ENCODE assay signal across 19 cellular contexts in the genomic region with DNA sequence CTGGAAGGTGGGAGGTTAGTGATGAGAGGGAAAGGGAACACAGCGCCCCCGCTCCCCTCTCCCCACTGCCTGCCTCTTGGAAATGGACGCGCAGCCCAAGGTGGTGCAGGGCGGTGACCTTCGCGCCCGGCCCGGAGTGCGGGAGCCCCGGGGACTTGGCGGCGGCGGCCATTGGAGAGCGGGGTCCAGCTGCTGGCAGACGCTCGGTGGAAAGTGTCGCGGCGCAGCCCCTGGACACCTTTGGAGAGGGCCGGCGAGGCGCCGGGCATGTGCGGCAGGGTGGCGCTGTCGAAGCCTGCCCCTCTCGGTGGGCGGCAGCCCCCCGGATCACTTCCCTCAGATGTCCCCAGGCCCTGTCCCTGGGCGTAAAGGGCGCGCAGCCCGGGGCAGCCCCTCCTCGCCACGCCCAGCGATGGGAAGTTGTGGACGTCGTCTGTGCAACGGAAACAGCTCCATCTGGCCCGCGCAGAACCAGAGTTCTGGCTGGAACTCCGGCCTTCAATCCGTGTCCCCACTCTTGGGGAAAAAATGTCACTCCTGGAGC. TPM values are rescaled to one million over a fixed set of nuclear protein-coding genes. Genes with fewer than 3 reads are reported as not detected.
DNase-seq lines count a peak whose midpoint lies in the region; FAIRE-seq and TF ChIP-seq lines count a peak whose summit lies in the region.
"Had no signal": no experiment of that assay in that cellular context is flagged by ENCODE, and none has a peak within 500 bp of the region (broad histone marks: within the 10 kb centered on the region; RNA-seq: fewer than 3 reads in every experiment).

No MANE protein-coding gene starts in this region.

- no CpG with 5 or more reads among the region's 44 CpGs for WGBS in neuronal stem cell (ENCODE audit: extremely low coverage in 2 of 2, insufficient read length in 2 of 2, insufficient replicate concordance in 1 of 2), 2 donors

- H4K91ac ChIP-seq in neuronal stem cell (ENCODE audit: low read depth, low read length, poor library complexity): no peak overlapping the region

- H4K8ac ChIP-seq in neuronal stem cell (ENCODE audit: low read depth, low read length): no peak overlapping the region

- H3K14ac ChIP-seq in neuronal stem cell (ENCODE audit: low read length): no peak overlapping the region

- H3K4me2 ChIP-seq in astrocyte (ENCODE audit: low read length): peak overlapping the region; percentile 5
- H3K4me2 ChIP-seq in neuronal stem cell (ENCODE audit: insufficient read depth, low read length, poor library complexity, severe bottlenecking): peak overlapping the region; percentile 73

- intact Hi-C loops in activated CD4-positive, alpha-beta memory T cell treated with anti-CD3 and anti-CD28 coated beads for 36 hours (cut with micrococcal nuclease): no loop called here

- H3K9me3 ChIP-seq in astrocyte (ENCODE audit: insufficient read depth, low read depth, low read length) (no peaks in the 10 kb centered on the region), neuronal stem cell (replicated peaks in 1 of 2; ENCODE audit: control insufficient read depth in 2 of 2, insufficient read depth in 1 of 2, low read depth in 1 of 2, low read length in 2 of 2) (peaks cover 0 to 19% of the 10 kb centered on the region in 2 donors)
- H3K9me3 ChIP-seq: left lung had no signal

- POLR2A ChIA-PET in activated CD4-positive, alpha-beta memory T cell treated with anti-CD3 and anti-CD28 coated beads for 36 hours (lab: Charles Lee): no interaction called here

- TF ChIP-seq CTCF in astrocyte (IDR thresholded peaks at IDR 0.05; ENCODE audit: insufficient read depth, low read depth, low read length): no peak

- peak overlapping the region; percentile 95 for H3K18ac ChIP-seq in neuronal stem cell (ENCODE audit: low read length)

- CTCF ChIA-PET in activated CD4-positive, alpha-beta memory T cell treated with anti-CD3 and anti-CD28 coated beads for 36 hours (lab: Charles Lee): no interaction called here

- H3K79me1 ChIP-seq in neuronal stem cell (ENCODE audit: low read depth, low read length): no peaks in the 10 kb centered on the region

- H3K27ac Mint-ChIP-seq in astrocyte (ENCODE audit: unreplicated experiment): no peak overlapping the region
- no peak overlapping the region for H3K27ac Mint-ChIP-seq in activated CD4-positive, alpha-beta memory T cell treated with anti-CD3 and anti-CD28 coated beads for 36 hours
- H3K27ac Mint-ChIP-seq: natural killer cell; stimulated activated memory B cell treated with anti-CD40 and anti-IgM and Interleukin-4, amounts not matched to agents 10 μg/mL and 1 μg/mL and 100 μg/mL, for 72 hours had no signal

- H3K4me1 ChIP-seq in astrocyte (ENCODE audit: insufficient read depth, low read length): no peaks in the 10 kb centered on the region
- peaks cover 8 to 9% of the 10 kb centered on the region in 2 donors for H3K4me1 ChIP-seq in neuronal stem cell (ENCODE audit: control insufficient read depth in 2 of 2, insufficient read depth in 1 of 2, low read depth in 1 of 2, low read length in 2 of 2)
- H3K4me1 ChIP-seq: left lung had no signal

- no peaks in the 10 kb centered on the region for H3K9me3 Mint-ChIP-seq in astrocyte (ENCODE audit: unreplicated experiment)
- no peaks in the 10 kb centered on the region for H3K9me3 Mint-ChIP-seq in activated CD4-positive, alpha-beta memory T cell treated with anti-CD3 and anti-CD28 coated beads for 36 hours
- H3K9me3 Mint-ChIP-seq: natural killer cell had no signal

- H3K27me3 ChIP-seq in astrocyte (ENCODE audit: insufficient read depth, low read length) (no peaks in the 10 kb centered on the region), neuronal stem cell (ENCODE audit: control insufficient read depth in 3 of 3, insufficient read depth in 3 of 3, low read depth in 1 of 3, low read length in 3 of 3) (no peaks in the 10 kb centered on the region)

- no peak overlapping the region for H2BK12ac ChIP-seq in neuronal stem cell (ENCODE audit: low read length)

- DNase-seq in AG20443 (ENCODE audit: low spot score): peak; percentile 43
- DNase-seq in astrocyte (ENCODE audit: low read depth): no peak
- no peak for DNase-seq in neuronal stem cell (ENCODE audit: low spot score)
- DNase-seq in stimulated activated naive CD4-positive, alpha-beta T cell treated with Interleukin-2 at 50 U/mL for 16 hours (lab: John Stamatoyannopoulos, UW): no peak
- DNase-seq in activated CD4-positive, alpha-beta memory T cell treated with anti-CD3 and anti-CD28 coated beads for 36 hours: no peak
- DNase-seq in RPMI8226: no peak
- DNase-seq in activated gamma-delta T cell (lab: John Stamatoyannopoulos, UW): no peak
- DNase-seq: activated CD8-positive, alpha-beta memory T cell treated with anti-CD3 and anti-CD28 coated beads for 24 hours; activated gamma-delta T cell treated with Interleukin-2 at 50 U/mL for 16 hours; effector CD4-positive, alpha-beta T cell; foreskin melanocyte; HCEC 1CT; Kasumi-1; left lung; natural killer cell; NCI-H1436 treated with DMSO at 0.1 percent for 48 hours had no signal

- H3K36me3 Mint-ChIP-seq in astrocyte (ENCODE audit: low read depth, unreplicated experiment): peaks cover 15% of the 10 kb centered on the region
- no peaks in the 10 kb centered on the region for H3K36me3 Mint-ChIP-seq in activated CD4-positive, alpha-beta memory T cell treated with anti-CD3 and anti-CD28 coated beads for 36 hours
- H3K36me3 Mint-ChIP-seq: stimulated activated memory B cell treated with anti-CD40 and anti-IgM and Interleukin-4, amounts not matched to agents 10 μg/mL and 1 μg/mL and 100 μg/mL, for 72 hours had no signal

- H3K4ac ChIP-seq in neuronal stem cell (ENCODE audit: low read length): no peak overlapping the region

- peak overlapping the region; percentile 79 for H3K4me3 Mint-ChIP-seq in astrocyte (ENCODE audit: unreplicated experiment)
- no peak overlapping the region for H3K4me3 Mint-ChIP-seq in activated CD4-positive, alpha-beta memory T cell treated with anti-CD3 and anti-CD28 coated beads for 36 hours
- H3K4me3 Mint-ChIP-seq: natural killer cell; stimulated activated memory B cell treated with anti-CD40 and anti-IgM and Interleukin-4, amounts not matched to agents 10 μg/mL and 1 μg/mL and 100 μg/mL, for 72 hours had no signal

- no peak overlapping the region for H3K27ac ChIP-seq in astrocyte (ENCODE audit: low read depth, low read length)
- H3K27ac ChIP-seq in neuronal stem cell (replicated peaks; ENCODE audit: low read length): no peak overlapping the region
- H3K27ac ChIP-seq: left lung, SK-N-MC had no signal

- peaks cover 2% of the 10 kb centered on the region for H3K27me3 Mint-ChIP-seq in astrocyte (ENCODE audit: low read depth, unreplicated experiment)
- H3K27me3 Mint-ChIP-seq in activated CD4-positive, alpha-beta memory T cell treated with anti-CD3 and anti-CD28 coated beads for 36 hours: peaks cover 17% of the 10 kb centered on the region

- H2AK5ac ChIP-seq in neuronal stem cell (ENCODE audit: low read depth, low read length): peak overlapping the region; percentile 65

- peaks cover 7% of the 10 kb centered on the region for H3K4me1 Mint-ChIP-seq in astrocyte (ENCODE audit: low read depth, unreplicated experiment)
- no peaks in the 10 kb centered on the region for H3K4me1 Mint-ChIP-seq in activated CD4-positive, alpha-beta memory T cell treated with anti-CD3 and anti-CD28 coated beads for 36 hours (ENCODE audit: low read depth)
- H3K4me1 Mint-ChIP-seq: natural killer cell; stimulated activated memory B cell treated with anti-CD40 and anti-IgM and Interleukin-4, amounts not matched to agents 10 μg/mL and 1 μg/mL and 100 μg/mL, for 72 hours had no signal

- no peak overlapping the region for H2AFZ ChIP-seq in astrocyte (ENCODE audit: low read depth, low read length)
- no peak overlapping the region for H2AFZ ChIP-seq in neuronal stem cell (ENCODE audit: low read length)

- FAIRE-seq in astrocyte (lab: Jason Lieb, UNC): no peak

- H3K36me3 ChIP-seq in astrocyte (ENCODE audit: insufficient read depth, low read length) (peaks cover 6% of the 10 kb centered on the region), neuronal stem cell (replicated peaks in 1 of 2; ENCODE audit: control insufficient read depth in 2 of 2, insufficient read depth in 2 of 2, low read length in 2 of 2) (peaks cover 19 to 52% of the 10 kb centered on the region in 2 donors)
- H3K36me3 ChIP-seq: left lung had no signal

- peak overlapping the region; percentile 27 for H3K23ac ChIP-seq in neuronal stem cell (ENCODE audit: low read depth, low read length, poor library complexity)

- H2BK15ac ChIP-seq in neuronal stem cell (ENCODE audit: low read length): no peak overlapping the region

- no peak overlapping the region for H2BK5ac ChIP-seq in neuronal stem cell (ENCODE audit: low read length)

- no peak overlapping the region for H3K4me3 ChIP-seq in astrocyte (ENCODE audit: insufficient read depth, low read depth, low read length)
- peak overlapping the region; percentile 38 for H3K4me3 ChIP-seq in iPS-11a (ENCODE audit: low read depth, low read length)
- peak overlapping the region in 1 of 2 donors; percentile 59 for H3K4me3 ChIP-seq in neuronal stem cell (ENCODE audit: low read length in 2 of 2)
- H3K4me3 ChIP-seq: left lung, SK-N-MC had no signal

- H2BK120ac ChIP-seq in neuronal stem cell (ENCODE audit: low read depth, low read length): no peak overlapping the region

- peaks cover 16% of the 10 kb centered on the region for H3K79me2 ChIP-seq in astrocyte (ENCODE audit: insufficient read depth, low read length)

- H4K20me1 ChIP-seq in astrocyte (ENCODE audit: insufficient read depth, low read length): peaks cover 21% of the 10 kb centered on the region

- H3K9ac ChIP-seq in astrocyte (ENCODE audit: low read length) (no peak overlapping the region), neuronal stem cell (ENCODE audit: low read depth, low read length, poor library complexity) (peak overlapping the region; percentile 81)

RNA-seq across cellular contexts. Expression of gene SALL1, which starts 16.7 kb away (rescaled TPM):
- total RNA-seq in astrocyte: 15.0 and 15.1 TPM in 2 replicates
- polyA plus RNA-seq in neuronal stem cell (2013, experiment 1 of 2): 81.5 TPM
- 85.5 TPM for polyA plus RNA-seq in neuronal stem cell (2013, experiment 2 of 2)
- total RNA-seq in activated CD4-positive, alpha-beta memory T cell treated with anti-CD3 and anti-CD28 coated beads for 36 hours: not detected
- total RNA-seq: left lung, natural killer cell had no signal

Comparison
In these comparisons a context has a peak if more than half of its experiments do, and no peak if none do; other contexts are left out.
1. RNA of gene SALL1, which starts 16.7 kb away (total RNA-seq): 15.0 to 15.1 TPM in astrocyte; not detected in activated CD4-positive, alpha-beta memory T cell treated with anti-CD3 and anti-CD28 coated beads for 36 hours; every median in the first group is over 10 times any median in the second.